Comparison of ENCODE assay signal across 20 cellular contexts in genomic region chr14:28762290-28762948, GRCh38. TPM values are rescaled to one million over a fixed set of nuclear protein-coding genes. Genes with fewer than 3 reads are reported as not detected.
"Had no signal": no experiment of that assay in that cellular context is flagged by ENCODE, and none has a peak within 500 bp of the region (broad histone marks: within the 10 kb centered on the region; RNA-seq: fewer than 3 reads in every experiment).

No MANE protein-coding gene starts in this region.

- H3K36me3 ChIP-seq: sigmoid colon had no signal

- ATAC-seq: activated CD4-positive, alpha-beta T cell treated with anti-CD3 and anti-CD28 coated beads for 36 hours; activated T-cell treated with anti-CD3 and anti-CD28 coated beads, Interleukin-2, amount 50 U/mL, for 72 hours; left lobe of liver; natural killer cell treated with Interleukin-12 subunit alpha and Interleukin-12 subunit beta and Interleukin-15 and Interleukin-18, amount 100 ng/mL, for 72 hours; psoas muscle; stimulated activated naive B cell treated with anti-CD40 and anti-IgM and Interleukin-4, amounts not matched to agents 10 μg/mL and 1 μg/mL and 100 μg/mL, for 72 hours had no signal

- H3K4me3 ChIP-seq: psoas muscle, sigmoid colon had no signal

- H3K4me3 Mint-ChIP-seq: activated CD4-positive, alpha-beta memory T cell treated with anti-CD3 and anti-CD28 coated beads, Interleukin-2, amount 10 ng/mL, durations not matched to agents 7 days and 5 days; activated CD4-positive, alpha-beta T cell treated with anti-CD3 and anti-CD28 coated beads for 36 hours; activated naive CD8-positive, alpha-beta T cell treated with anti-CD3 and anti-CD28 coated beads for 36 hours; activated T-cell treated with anti-CD3 and anti-CD28 coated beads, Interleukin-2, amount 50 U/mL, for 72 hours; natural killer cell treated with Interleukin-12 subunit alpha and Interleukin-12 subunit beta and Interleukin-15 and Interleukin-18, amount 100 ng/mL, for 72 hours; stimulated activated naive B cell treated with anti-CD40 and anti-IgM and Interleukin-4, amounts not matched to agents 10 μg/mL and 1 μg/mL and 100 μg/mL, for 72 hours had no signal

- H3K4me1 ChIP-seq: psoas muscle had no signal

- DNase-seq: activated CD4-positive, alpha-beta memory T cell treated with anti-CD3 and anti-CD28 coated beads, Interleukin-2, amount 10 ng/mL, durations not matched to agents 7 days and 5 days; activated CD4-positive, alpha-beta T cell treated with anti-CD3 and anti-CD28 coated beads for 36 hours; activated CD8-positive, alpha-beta memory T cell treated with anti-CD3 and anti-CD28 coated beads, Interleukin-2, amount 50 U/mL, for 4 hours; activated gamma-delta T cell treated with Interleukin-2 at 50 U/mL for 16 hours; activated naive CD8-positive, alpha-beta T cell treated with anti-CD3 and anti-CD28 coated beads for 36 hours; activated T-cell treated with anti-CD3 and anti-CD28 coated beads, Interleukin-2, amount 50 U/mL, for 72 hours; cortex of kidney; erythroblast; psoas muscle; sigmoid colon; stimulated activated CD4-positive, alpha-beta T cell treated with anti-CD3 and anti-CD28 coated beads, Interleukin-2, amount 100 ng/mL, for 24 hours; stimulated activated naive B cell treated with anti-CD40 and anti-IgM and Interleukin-4, amounts not matched to agents 10 μg/mL and 1 μg/mL and 100 μg/mL, for 72 hours; substantia nigra; T-helper 9 cell had no signal

- H3K9me3 ChIP-seq: psoas muscle, sigmoid colon had no signal

- H3K27ac ChIP-seq: psoas muscle, sigmoid colon, VCaP had no signal

- H3K27ac Mint-ChIP-seq: activated CD4-positive, alpha-beta memory T cell treated with anti-CD3 and anti-CD28 coated beads, Interleukin-2, amount 10 ng/mL, durations not matched to agents 7 days and 5 days; activated CD4-positive, alpha-beta T cell treated with anti-CD3 and anti-CD28 coated beads for 36 hours; activated naive CD8-positive, alpha-beta T cell treated with anti-CD3 and anti-CD28 coated beads for 36 hours; activated T-cell treated with anti-CD3 and anti-CD28 coated beads, Interleukin-2, amount 50 U/mL, for 72 hours; natural killer cell treated with Interleukin-12 subunit alpha and Interleukin-12 subunit beta and Interleukin-15 and Interleukin-18, amount 100 ng/mL, for 72 hours; stimulated activated naive B cell treated with anti-CD40 and anti-IgM and Interleukin-4, amounts not matched to agents 10 μg/mL and 1 μg/mL and 100 μg/mL, for 72 hours had no signal

RNA-seq across cellular contexts. Expression of gene FOXG1, which starts 4.2 kb away (rescaled TPM):
- total RNA-seq: activated CD4-positive, alpha-beta memory T cell treated with anti-CD3 and anti-CD28 coated beads, Interleukin-2, amount 10 ng/mL, durations not matched to agents 7 days and 5 days; activated CD4-positive, alpha-beta T cell treated with anti-CD3 and anti-CD28 coated beads for 36 hours; activated naive CD8-positive, alpha-beta T cell treated with anti-CD3 and anti-CD28 coated beads for 36 hours; activated T-cell treated with anti-CD3 and anti-CD28 coated beads, Interleukin-2, amount 50 U/mL, for 72 hours; cardiac septum; left lobe of liver; natural killer cell treated with Interleukin-12 subunit alpha and Interleukin-12 subunit beta and Interleukin-15 and Interleukin-18, amount 100 ng/mL, for 72 hours; omental fat pad; sigmoid colon; ureter had no signal
